Comparison of ENCODE assay signal across 22 cellular contexts in the genomic region with DNA sequence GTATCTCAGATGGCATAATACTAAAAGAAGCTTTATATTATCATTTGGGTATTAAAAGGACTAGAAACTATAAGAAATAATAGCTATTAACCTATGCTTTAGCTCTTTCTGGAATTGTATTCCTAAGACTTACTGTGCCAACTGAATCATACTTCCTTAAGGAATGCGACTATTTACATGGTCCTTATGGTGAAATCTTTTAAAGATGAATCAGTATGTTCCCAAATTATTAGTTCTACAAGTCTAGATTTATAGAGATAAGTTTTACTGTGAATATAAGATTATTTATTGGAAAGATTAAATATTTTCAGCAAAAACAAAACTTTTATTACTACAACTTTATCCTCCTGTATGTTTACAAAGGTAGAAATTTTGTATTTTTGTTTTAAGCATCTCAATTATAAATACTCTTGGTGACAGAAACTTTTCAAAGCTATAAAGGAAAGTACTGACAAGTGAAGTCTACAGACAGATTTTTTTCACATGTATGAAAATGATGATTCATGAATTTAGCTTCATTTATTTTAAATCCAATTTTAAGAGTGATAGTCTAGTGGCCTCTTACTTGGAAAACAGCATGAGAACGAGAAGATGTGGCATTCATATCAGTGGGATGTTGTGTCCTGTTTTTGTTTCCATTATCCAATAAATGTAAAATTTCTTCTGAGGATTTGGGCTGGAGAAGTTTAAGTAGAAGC. TPM values are rescaled to one million over a fixed set of nuclear protein-coding genes. Genes with fewer than 3 reads are reported as not detected.
DNase-seq lines count a peak whose midpoint lies in the region; ATAC-seq and TF ChIP-seq lines count a peak whose summit lies in the region.
"Had no signal": no experiment of that assay in that cellular context is flagged by ENCODE, and none has a peak within 500 bp of the region (broad histone marks: within the 10 kb centered on the region; RNA-seq: fewer than 3 reads in every experiment).

No MANE protein-coding gene starts in this region.

- H3K36me3 Mint-ChIP-seq in chondrocyte (ENCODE audit: low read depth): no peaks in the 10 kb centered on the region
- no peaks in the 10 kb centered on the region for H3K36me3 Mint-ChIP-seq in CD4-positive, alpha-beta T cell (ENCODE audit: low read depth)
- H3K36me3 Mint-ChIP-seq in glutamatergic neuron (ENCODE audit: unreplicated experiment): no peaks in the 10 kb centered on the region
- H3K36me3 Mint-ChIP-seq: CD4-positive, CD25-positive, alpha-beta regulatory T cell had no signal

- POLR2A ChIA-PET in AG04450 (lab: Yijun Ruan, JAX): interaction anchor here (0.5 to 1.0 kb wide), 3 partner anchors 17 to 32 kb away, joined by 3 to 10 read pairs (median 3); a partner anchor contains a TSS
- POLR2A ChIA-PET in CD4-positive, alpha-beta T cell (lab: Charles Lee): interaction anchor here (1.7 kb wide), 1 partner anchor 18 kb away, joined by 5 read pairs; a partner anchor contains a TSS

- CTCF ChIA-PET in AG04450 (lab: Charles Lee): interaction anchor here (0.8 to 2.1 kb wide), 4 partner anchors 11 to 391 kb away, joined by 3 to 9 read pairs (median 3); a partner anchor contains a TSS
- CTCF ChIA-PET in CD4-positive, alpha-beta T cell (lab: Charles Lee): interaction anchor here (0.5 to 0.9 kb wide), 3 partner anchors 17 to 45 kb away, joined by 3 to 4 read pairs (median 3); no protein-coding TSS in a partner anchor

- no peak for ATAC-seq in CD4-positive, alpha-beta T cell (ENCODE audit: poor library complexity)
- no peak for ATAC-seq in GM21576 (IDR thresholded peaks at IDR 0.05; ENCODE audit: unreplicated experiment)
- ATAC-seq: foreskin keratinocyte, mucosa of descending colon, upper lobe of right lung had no signal

- H3K27ac ChIP-seq in AG04450 (ENCODE audit: low read depth, low read length): no peak overlapping the region
- no peak overlapping the region for H3K27ac ChIP-seq in CD4-positive, alpha-beta T cell (ENCODE audit: low read depth, low read length)
- H3K27ac ChIP-seq: foreskin keratinocyte, upper lobe of right lung had no signal

- H3K27me3 Mint-ChIP-seq in chondrocyte (ENCODE audit: low read depth): no peaks in the 10 kb centered on the region
- no peaks in the 10 kb centered on the region for H3K27me3 Mint-ChIP-seq in CD4-positive, alpha-beta T cell
- H3K27me3 Mint-ChIP-seq in glutamatergic neuron (ENCODE audit: unreplicated experiment): no peaks in the 10 kb centered on the region
- H3K27me3 Mint-ChIP-seq: CD4-positive, CD25-positive, alpha-beta regulatory T cell; IgD-negative memory B cell had no signal

- H3K9me3 Mint-ChIP-seq in chondrocyte (ENCODE audit: low read depth) (no peaks in the 10 kb centered on the region), glutamatergic neuron (ENCODE audit: unreplicated experiment) (no peaks in the 10 kb centered on the region)
- H3K9me3 Mint-ChIP-seq in CD4-positive, alpha-beta T cell: no peaks in the 10 kb centered on the region
- H3K9me3 Mint-ChIP-seq: activated T-helper 1 cell treated with anti-CD3 and anti-CD28 coated beads, Interleukin-12 subunit alpha, Interleukin-12 subunit beta, Interleukin-2, Interleukin-4 antibody, amounts not matched to agents 30 ng/mL and 10 ng/mL and 1 ng/mL, durations not matched to agents 14 hours and 24 hours and 36 hours; CD4-positive, CD25-positive, alpha-beta regulatory T cell had no signal

- H3K27me3 ChIP-seq in AG04450 (ENCODE audit: control insufficient read depth, insufficient read depth, low read length) (no peaks in the 10 kb centered on the region), H7 (ENCODE audit: control insufficient read depth, insufficient read depth, low read length) (no peaks in the 10 kb centered on the region)
- H3K27me3 ChIP-seq in CD4-positive, alpha-beta T cell (ENCODE audit: control insufficient read depth, insufficient read depth, low read length): no peaks in the 10 kb centered on the region
- H3K27me3 ChIP-seq: foreskin keratinocyte, upper lobe of right lung had no signal

- TF ChIP-seq CTCF in AG04450 (IDR thresholded peaks at IDR 0.05; ENCODE audit: low read depth, low read length) (no peak), chondrocyte (IDR thresholded peaks at IDR 0.05) (no peak), glutamatergic neuron (IDR thresholded peaks at IDR 0.05; ENCODE audit: partially characterized antibody, unreplicated experiment) (no peak)
- TF ChIP-seq CTCF in CD4-positive, alpha-beta T cell (IDR thresholded peaks at IDR 0.05): no peak

- H3K36me3 ChIP-seq in H7 (replicated peaks; ENCODE audit: control insufficient read depth, insufficient read depth, low read length): no peaks in the 10 kb centered on the region; the same call in none of the 2 replicates
- H3K36me3 ChIP-seq: upper lobe of right lung had no signal

- peak overlapping the region; percentile 13 for H3K4me3 Mint-ChIP-seq in chondrocyte (ENCODE audit: unreplicated experiment)
- no peak overlapping the region for H3K4me3 Mint-ChIP-seq in CD4-positive, alpha-beta T cell
- H3K4me3 Mint-ChIP-seq in glutamatergic neuron (ENCODE audit: unreplicated experiment): no peak overlapping the region
- H3K4me3 Mint-ChIP-seq: activated T-helper 1 cell treated with anti-CD3 and anti-CD28 coated beads, Interleukin-12 subunit alpha, Interleukin-12 subunit beta, Interleukin-2, Interleukin-4 antibody, amounts not matched to agents 30 ng/mL and 10 ng/mL and 1 ng/mL, durations not matched to agents 14 hours and 24 hours and 36 hours; CD4-positive, CD25-positive, alpha-beta regulatory T cell; IgD-negative memory B cell had no signal

- H3K27ac Mint-ChIP-seq in chondrocyte (ENCODE audit: unreplicated experiment) (peak overlapping the region; percentile 77), glutamatergic neuron (ENCODE audit: unreplicated experiment) (no peak overlapping the region)
- H3K27ac Mint-ChIP-seq in CD4-positive, alpha-beta T cell: no peak overlapping the region
- H3K27ac Mint-ChIP-seq: activated T-helper 1 cell treated with anti-CD3 and anti-CD28 coated beads, Interleukin-12 subunit alpha, Interleukin-12 subunit beta, Interleukin-2, Interleukin-4 antibody, amounts not matched to agents 30 ng/mL and 10 ng/mL and 1 ng/mL, durations not matched to agents 14 hours and 24 hours and 36 hours; CD4-positive, CD25-positive, alpha-beta regulatory T cell; IgD-negative memory B cell had no signal

- peaks cover 27% of the 10 kb centered on the region for H3K4me1 Mint-ChIP-seq in chondrocyte (ENCODE audit: low read depth)
- H3K4me1 Mint-ChIP-seq in CD4-positive, alpha-beta T cell (ENCODE audit: low read depth): no peaks in the 10 kb centered on the region
- H3K4me1 Mint-ChIP-seq in glutamatergic neuron (ENCODE audit: low read depth, unreplicated experiment): no peaks in the 10 kb centered on the region
- H3K4me1 Mint-ChIP-seq: IgD-negative memory B cell had no signal

- H3K9me3 ChIP-seq in AG04450 (ENCODE audit: control insufficient read depth, insufficient read depth, low read length): no peaks in the 10 kb centered on the region
- no peaks in the 10 kb centered on the region for H3K9me3 ChIP-seq in CD4-positive, alpha-beta T cell (ENCODE audit: control insufficient read depth, low read length)
- H3K9me3 ChIP-seq: mucosa of descending colon, upper lobe of right lung had no signal

- peak; percentile 18 for DNase-seq in AG04450 (ENCODE audit: low read depth, low spot score)
- peak; percentile 16 for DNase-seq in NCI-H226
- no peak for DNase-seq in chondrocyte (ENCODE audit: low spot score)
- DNase-seq in iris pigment epithelial cell (ENCODE audit: low read depth): peak; percentile 49
- DNase-seq in CD4-positive, alpha-beta T cell: no peak
- DNase-seq in H7: no peak
- no peak for DNase-seq in glutamatergic neuron
- DNase-seq: activated CD4-positive, alpha-beta T cell treated with anti-CD3 and anti-CD28 coated beads for 4 hours; activated naive CD4-positive, alpha-beta T cell treated with anti-CD3 and anti-CD28 coated beads, Interleukin-2, amount 50 U/mL, for 16 hours; aorta; CD4-positive, CD25-positive, alpha-beta regulatory T cell; hypothalamus; mucosa of descending colon; NCI-H1417; NCI-H2081 treated with DMSO at 0.1 percent for 48 hours; NCI-H446; SIG-M5; upper lobe of right lung had no signal

- intact Hi-C loops in CD4-positive, alpha-beta T cell (cut with DNase I, micrococcal nuclease): loop anchor here in 1 of 2 experiments (5.0 kb wide), 1 partner anchor 42 kb away; no protein-coding TSS in a partner anchor

- H3K4me3 ChIP-seq in AG04450 (ENCODE audit: low read depth, low read length) (no peak overlapping the region), H7 (ENCODE audit: insufficient read depth, low read depth, low read length) (no peak overlapping the region)
- H3K4me3 ChIP-seq: mucosa of descending colon, upper lobe of right lung had no signal

RNA-seq across cellular contexts. Expression of a gene that starts 17.8 kb away (rescaled TPM):
- polyA plus RNA-seq in AG04450 (2011; rRNA removed): 5.4 and 8.9 TPM in 2 replicates
- 12.3 and 15.0 TPM in 2 replicates for polyA minus RNA-seq in AG04450 (2011; rRNA and poly(A)+ RNA removed)
- total RNA-seq in chondrocyte (2.6 to 3.0 TPM (median 2.9 TPM) in 3 replicates), glutamatergic neuron (ENCODE audit: unreplicated experiment) (2.6 TPM)
- total RNA-seq in CD4-positive, alpha-beta T cell: 1 to 10 TPM; 3.4 to 5.3 TPM
- 21.4 and 32.7 TPM in 2 replicates for total RNA-seq in H7 (2014; rRNA removed; shearing (Covaris generic))

RNA-seq across cellular contexts. Expression of a gene that starts 18.0 kb away (rescaled TPM):
- 11.1 and 15.2 TPM in 2 replicates for polyA plus RNA-seq in AG04450 (2011; rRNA removed)
- 27.7 and 34.2 TPM in 2 replicates for polyA minus RNA-seq in AG04450 (2011; rRNA and poly(A)+ RNA removed)
- total RNA-seq in chondrocyte (10.3 to 12.8 TPM (median 10.3 TPM) in 3 replicates), glutamatergic neuron (ENCODE audit: unreplicated experiment) (8.2 TPM)
- total RNA-seq in CD4-positive, alpha-beta T cell: 1 to 10 TPM; 3.5 to 4.4 TPM
- 20.1 and 34.2 TPM in 2 replicates for total RNA-seq in H7 (2014; rRNA removed; shearing (Covaris generic))

Comparison
In these comparisons a context has a peak if more than half of its experiments do, and no peak if none do; other contexts are left out.
1. DNase-seq: peak in AG04450 (single experiment), NCI-H226 (single experiment) and iris pigment epithelial cell (single experiment); none in chondrocyte (single experiment), CD4-positive, alpha-beta T cell (0 of 10), H7 (single experiment) and glutamatergic neuron (single experiment).